16 cellular contexts compared by ENCODE assay signal in the genomic region with DNA sequence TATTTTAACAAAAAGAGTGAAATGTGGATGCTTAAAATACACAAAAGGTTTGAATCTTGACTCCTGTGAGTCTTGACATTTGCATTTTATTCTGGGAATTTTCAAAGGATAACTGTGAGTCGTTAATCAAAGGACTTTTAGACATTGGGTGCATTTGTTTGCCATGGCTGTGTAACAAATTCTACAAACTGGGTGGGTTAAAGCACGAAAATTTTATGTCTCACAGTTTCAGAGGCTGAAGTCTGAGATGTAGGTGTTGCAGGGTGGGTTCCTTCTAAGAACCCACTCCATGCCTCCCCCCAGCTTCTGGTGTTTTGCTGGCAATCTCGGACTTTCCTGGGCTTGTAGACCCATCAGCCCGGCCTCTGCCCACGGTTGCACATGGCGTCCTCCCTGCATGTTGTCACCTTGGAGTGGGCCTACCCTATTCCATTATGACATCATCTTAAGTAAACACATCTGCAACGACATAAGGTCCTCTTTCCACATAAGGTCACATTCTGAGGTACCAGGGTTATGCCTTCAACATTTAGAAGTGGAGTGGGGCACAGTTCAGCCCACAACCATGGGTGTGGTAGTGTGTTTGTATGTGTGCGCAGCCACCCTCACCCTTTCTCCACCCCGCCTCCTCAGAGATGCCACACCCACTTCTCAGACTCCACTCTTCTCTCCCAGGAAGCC.
A peak's percentile ranks its signal among the peaks of the same experiment; 100 is the strongest.
DNase-seq lines count a peak whose midpoint lies in the region; ATAC-seq and FAIRE-seq lines count a peak whose summit lies in the region.
"Had no signal": no experiment of that assay in that cellular context is flagged by ENCODE, and none has a peak within 500 bp of the region (broad histone marks: within the 10 kb centered on the region; RNA-seq: fewer than 3 reads in every experiment).

No MANE protein-coding gene starts in this region.

- H3K79me1 ChIP-seq in mesenchymal stem cell (replicated peaks; ENCODE audit: low read length, poor library complexity, severe bottlenecking) = no peaks in the 10 kb centered on the region

- no peaks in the 10 kb centered on the region for H3K36me3 ChIP-seq in mesenchymal stem cell (ENCODE audit: control insufficient read depth in 1 of 2, insufficient read depth in 2 of 2, low read depth in 1 of 2, low read length in 2 of 2)
- H3K36me3 ChIP-seq: neural progenitor cell had no signal

- no peak overlapping the region for H2AFZ ChIP-seq in mesenchymal stem cell (ENCODE audit: low read depth, low read length)
- H2AFZ ChIP-seq: neural progenitor cell had no signal

- H4K8ac ChIP-seq in mesenchymal stem cell (ENCODE audit: low read length) = no peak overlapping the region

- no peak overlapping the region for H3K4me2 ChIP-seq in mesenchymal stem cell (ENCODE audit: low read length, poor library complexity, severe bottlenecking)
- H3K4me2 ChIP-seq: neural progenitor cell had no signal

- H3K27ac ChIP-seq in mesenchymal stem cell (ENCODE audit: low read length, poor library complexity, severe bottlenecking) = no peak overlapping the region
- H3K27ac ChIP-seq: neural progenitor cell had no signal

- H4K91ac ChIP-seq in mesenchymal stem cell (ENCODE audit: low read length) = peak overlapping the region; percentile 72

- DNase-seq in DMS153 treated with DMSO at 0.1 percent for 48 hours (lab: John Stamatoyannopoulos, UW; ENCODE audit: unreplicated experiment) = peak; percentile 69
- DNase-seq in NCI-H2029 (lab: John Stamatoyannopoulos, UW) = peak; percentile 86
- DNase-seq in SHP77 treated with DMSO at 0.1 percent for 48 hours (lab: John Stamatoyannopoulos, UW) = peak; percentile 91
- DNase-seq in mesenchymal stem cell = no peak
- DNase-seq in nucleus accumbens (lab: John Stamatoyannopoulos, UW) = no peak
- no peak for DNase-seq in RCC 7860 (ENCODE audit: low spot score)
- DNase-seq: activated CD4-positive, alpha-beta T cell treated with anti-CD3 and anti-CD28 coated beads, Interleukin-2, amount 50 U/mL, for 48 hours; activated CD4-positive, CD25-positive, alpha-beta regulatory T cell; activated naive CD8-positive, alpha-beta T cell treated with anti-CD3 and anti-CD28 coated beads for 36 hours; GDM1; NCI-H1105 treated with DMSO at 0.1 percent for 48 hours; RPMI8226; T-helper 9 cell had no signal

- no peak for ATAC-seq in GM18868 (IDR thresholded peaks at IDR 0.05; ENCODE audit: unreplicated experiment)

- H2AK5ac ChIP-seq in mesenchymal stem cell (ENCODE audit: low read length, severe bottlenecking) = no peak overlapping the region

- H3K9me3 ChIP-seq in mesenchymal stem cell (ENCODE audit: control insufficient read depth, low read length) = no peaks in the 10 kb centered on the region

- no peak overlapping the region for H2BK5ac ChIP-seq in mesenchymal stem cell (ENCODE audit: low read depth, low read length, poor library complexity, severe bottlenecking)

- 77% methylated on average over 7 of the region's 9 CpGs for WGBS in mesenchymal stem cell

- H3K23ac ChIP-seq in mesenchymal stem cell (ENCODE audit: low read length in 2 of 2) = no peak overlapping the region

- peaks cover 2% of the 10 kb centered on the region for H3K4me1 ChIP-seq in mesenchymal stem cell (ENCODE audit: control insufficient read depth, insufficient read depth, low read depth, low read length)
- H3K4me1 ChIP-seq: neural progenitor cell had no signal

- no peak overlapping the region for H3K18ac ChIP-seq in mesenchymal stem cell (ENCODE audit: low read depth in 1 of 2, low read length in 2 of 2)

- no peak overlapping the region for H3K14ac ChIP-seq in mesenchymal stem cell (ENCODE audit: low read length in 2 of 2)

- no peak overlapping the region for H3K4ac ChIP-seq in mesenchymal stem cell (ENCODE audit: low read depth in 1 of 2, low read length in 2 of 2)

- H3K27me3 ChIP-seq in mesenchymal stem cell (ENCODE audit: control insufficient read depth in 1 of 2, insufficient read depth in 1 of 2, low read length in 2 of 2) = peaks cover 23 to 24% of the 10 kb centered on the region in 2 experiments

- H2BK12ac ChIP-seq in mesenchymal stem cell (ENCODE audit: low read length in 2 of 2) = no peak overlapping the region

- H2BK15ac ChIP-seq in mesenchymal stem cell (ENCODE audit: low read depth, poor library complexity, severe bottlenecking) = no peak overlapping the region

- no peak overlapping the region for H2BK120ac ChIP-seq in mesenchymal stem cell (ENCODE audit: low read depth, low read length)

- FAIRE-seq in RCC 7860 (lab: Jason Lieb, UNC) = no peak
- FAIRE-seq: astrocyte had no signal

- no peak overlapping the region for H3K4me3 ChIP-seq in mesenchymal stem cell (ENCODE audit: insufficient read depth in 1 of 2, low read depth in 1 of 2, low read length in 2 of 2)
- H3K4me3 ChIP-seq: neural progenitor cell had no signal

- no peak overlapping the region for H3K9ac ChIP-seq in mesenchymal stem cell (ENCODE audit: low read length)
- H3K9ac ChIP-seq: neural progenitor cell had no signal

Comparison
In these comparisons a context has a peak if more than half of its experiments do, and no peak if none do; other contexts are left out.
1. DNase-seq: peak in DMS153 treated with DMSO at 0.1 percent for 48 hours (single experiment), NCI-H2029 (single experiment) and SHP77 treated with DMSO at 0.1 percent for 48 hours (single experiment); none in mesenchymal stem cell (single experiment), nucleus accumbens (0 of 56) and RCC 7860 (single experiment).